Comparison of ENCODE assay signal across 22 cellular contexts in genomic region chr6:69706724-69707123, GRCh38.
A peak's percentile ranks its signal among the peaks of the same experiment; 100 is the strongest.
DNase-seq lines count a peak whose midpoint lies in the region; ATAC-seq and TF ChIP-seq lines count a peak whose summit lies in the region.
"Had no signal": no experiment of that assay in that cellular context is flagged by ENCODE, and none has a peak within 500 bp of the region (broad histone marks: within the 10 kb centered on the region; RNA-seq: fewer than 3 reads in every experiment).

No MANE protein-coding gene starts in this region.

- no peak overlapping the region for H3K4me2 ChIP-seq in mesendoderm (ENCODE audit: low read length)
- H3K4me2 ChIP-seq: BLaER1 had no signal

- no peak overlapping the region for H4K8ac ChIP-seq in mesendoderm (ENCODE audit: low read depth, low read length)

- H3K23ac ChIP-seq in mesendoderm (ENCODE audit: low read length) = no peak overlapping the region

- H3K4me1 ChIP-seq in endodermal cell (ENCODE audit: control insufficient read depth, insufficient read depth, low read length) (no peaks in the 10 kb centered on the region), mesendoderm (ENCODE audit: control insufficient read depth, low read depth, low read length) (no peaks in the 10 kb centered on the region)
- H3K4me1 ChIP-seq: BLaER1 had no signal

- POLR2A ChIA-PET in WTC11 (lab: Charles Lee) = no interaction called here

- H2BK120ac ChIP-seq in mesendoderm (ENCODE audit: low read depth, low read length) = no peak overlapping the region

- peaks cover 19% of the 10 kb centered on the region for H3K36me3 ChIP-seq in endodermal cell (ENCODE audit: control insufficient read depth, insufficient read depth, low read length)
- no peaks in the 10 kb centered on the region for H3K36me3 ChIP-seq in mesendoderm (ENCODE audit: control insufficient read depth, insufficient read depth, low read length)
- H3K36me3 ChIP-seq: BE2C, BLaER1 had no signal

- H3K27ac Mint-ChIP-seq in WTC11 (0 out of 2 replicates have a peak overlapping the region, but pooled peaks have one; percentile 5), endodermal cell (peak overlapping the region; percentile 7)
- peak overlapping the region; percentile 78 for H3K27ac Mint-ChIP-seq in stimulated activated naive B cell treated with anti-CD40 and anti-IgM and Interleukin-4, amounts not matched to agents 10 μg/mL and 1 μg/mL and 100 μg/mL, for 72 hours
- H3K27ac Mint-ChIP-seq: CD4-positive, CD25-positive, alpha-beta regulatory T cell had no signal

- H3K36me3 Mint-ChIP-seq in WTC11 (peaks cover 3% of the 10 kb centered on the region; the same call in 1 of the 2 replicates), endodermal cell (ENCODE audit: low read depth) (peaks cover 18% of the 10 kb centered on the region)
- H3K36me3 Mint-ChIP-seq in stimulated activated naive B cell treated with anti-CD40 and anti-IgM and Interleukin-4, amounts not matched to agents 10 μg/mL and 1 μg/mL and 100 μg/mL, for 72 hours = peaks cover 23 to 38% of the 10 kb centered on the region in 2 donors

- H3K4me3 Mint-ChIP-seq in WTC11 (no peak overlapping the region), endodermal cell (no peak overlapping the region)
- no peak overlapping the region for H3K4me3 Mint-ChIP-seq in stimulated activated naive B cell treated with anti-CD40 and anti-IgM and Interleukin-4, amounts not matched to agents 10 μg/mL and 1 μg/mL and 100 μg/mL, for 72 hours
- H3K4me3 Mint-ChIP-seq: CD14-positive monocyte; CD4-positive, alpha-beta memory T cell; CD4-positive, CD25-positive, alpha-beta regulatory T cell; CD8-positive, alpha-beta memory T cell had no signal

- DNase-seq in WTC11 (ENCODE audit: low spot score) = no peak
- no peak for DNase-seq in endodermal cell
- DNase-seq in stimulated activated naive B cell treated with anti-CD40 and anti-IgM and Interleukin-4, amounts not matched to agents 10 μg/mL and 1 μg/mL and 100 μg/mL, for 72 hours = no peak
- no peak for DNase-seq in mesendoderm
- no peak for DNase-seq in NK-92 (lab: John Stamatoyannopoulos, UW; ENCODE audit: unreplicated experiment)
- DNase-seq: 8988T; ACHN; C1 segment of cervical spinal cord; CD4-positive, alpha-beta memory T cell; CD4-positive, CD25-positive, alpha-beta regulatory T cell; CD8-positive, alpha-beta memory T cell; COR-L47; DMS 273 treated with DMSO at 0.1 percent for 48 hours; DMS153; DMS79; DND-41; EL; GDM1 had no signal

- H3K27ac ChIP-seq in endodermal cell (ENCODE audit: low read depth, low read length) = no peak overlapping the region
- no peak overlapping the region for H3K27ac ChIP-seq in mesendoderm (ENCODE audit: low read depth, low read length)
- H3K27ac ChIP-seq: BLaER1 had no signal

- CTCF ChIA-PET in WTC11 (lab: Charles Lee) = no interaction called here

- H3K18ac ChIP-seq in mesendoderm (ENCODE audit: low read length) = no peak overlapping the region

- TF ChIP-seq CTCF in WTC11 (IDR thresholded peaks at IDR 0.05) (no peak), endodermal cell (conservative IDR thresholded peaks at IDR 0.05) (no peak)

- H3K9me3 Mint-ChIP-seq in WTC11 (no peaks in the 10 kb centered on the region), endodermal cell (no peaks in the 10 kb centered on the region)
- H3K9me3 Mint-ChIP-seq in stimulated activated naive B cell treated with anti-CD40 and anti-IgM and Interleukin-4, amounts not matched to agents 10 μg/mL and 1 μg/mL and 100 μg/mL, for 72 hours = no peaks in the 10 kb centered on the region
- H3K9me3 Mint-ChIP-seq: CD4-positive, alpha-beta memory T cell; CD4-positive, CD25-positive, alpha-beta regulatory T cell; CD8-positive, alpha-beta memory T cell had no signal

- no peaks in the 10 kb centered on the region for H3K79me2 ChIP-seq in mesendoderm (ENCODE audit: control insufficient read depth, insufficient read depth, low read length)

- no peak overlapping the region for H3K56ac ChIP-seq in mesendoderm (ENCODE audit: low read length)

- ATAC-seq in WTC11 = no peak
- ATAC-seq in stimulated activated naive B cell treated with anti-CD40 and anti-IgM and Interleukin-4, amounts not matched to agents 10 μg/mL and 1 μg/mL and 100 μg/mL, for 72 hours (replicated peaks) = no peak
- no peak for ATAC-seq in HG03457 (IDR thresholded peaks at IDR 0.05; ENCODE audit: unreplicated experiment)

- H3K4me1 Mint-ChIP-seq in WTC11 (no peaks in the 10 kb centered on the region), endodermal cell (no peaks in the 10 kb centered on the region)
- H3K4me1 Mint-ChIP-seq in stimulated activated naive B cell treated with anti-CD40 and anti-IgM and Interleukin-4, amounts not matched to agents 10 μg/mL and 1 μg/mL and 100 μg/mL, for 72 hours = peaks cover 8 to 21% of the 10 kb centered on the region in 2 donors
- H3K4me1 Mint-ChIP-seq: CD14-positive monocyte had no signal

- no peak overlapping the region for H2BK15ac ChIP-seq in mesendoderm (replicated peaks; ENCODE audit: low read depth)

- H3K4ac ChIP-seq in mesendoderm (ENCODE audit: low read depth, low read length) = no peak overlapping the region

- H3K27me3 ChIP-seq in endodermal cell (ENCODE audit: control insufficient read depth, insufficient read depth, low read length, poor library complexity, severe bottlenecking) (no peaks in the 10 kb centered on the region), mesendoderm (ENCODE audit: insufficient read depth, low read length, poor library complexity) (no peaks in the 10 kb centered on the region)
- H3K27me3 ChIP-seq: BE2C, BLaER1 had no signal

- H3K9me3 ChIP-seq in endodermal cell (ENCODE audit: control insufficient read depth, low read length) = no peaks in the 10 kb centered on the region
- H3K9me3 ChIP-seq: BE2C, BLaER1 had no signal

- no peaks in the 10 kb centered on the region for H3K79me1 ChIP-seq in mesendoderm (ENCODE audit: low read length)

- H2BK5ac ChIP-seq in mesendoderm (ENCODE audit: low read length) = no peak overlapping the region

- no peak overlapping the region for H4K5ac ChIP-seq in mesendoderm (ENCODE audit: low read length)

- H3K4me3 ChIP-seq in endodermal cell (ENCODE audit: low read length) = no peak overlapping the region
- no peak overlapping the region for H3K4me3 ChIP-seq in mesendoderm (ENCODE audit: low read length)
- H3K4me3 ChIP-seq: BLaER1 had no signal

- H2AK5ac ChIP-seq in mesendoderm (ENCODE audit: low read length) = no peak overlapping the region

- H3K9ac ChIP-seq in endodermal cell (ENCODE audit: extremely low read depth, low read length, poor library complexity, severe bottlenecking) (no peak overlapping the region), mesendoderm (ENCODE audit: low read length) (no peak overlapping the region)
- H3K9ac ChIP-seq: BLaER1 had no signal

- 100% methylated on average over 1 of the region's 1 CpG; no CpG with 5 or more reads in 1 of the 2 experiments for WGBS in endodermal cell (ENCODE audit: insufficient coverage in 1 of 2, insufficient read length in 1 of 2), 2 experiments
- no CpG with 5 or more reads among the region's 1 CpG for WGBS in mesendoderm (ENCODE audit: extremely low coverage, insufficient coverage, low lambda C conversion rate)

- H3K27me3 Mint-ChIP-seq in WTC11 (ENCODE audit: low read depth) (no peaks in the 10 kb centered on the region), endodermal cell (ENCODE audit: insufficient read depth) (no peaks in the 10 kb centered on the region)
- no peaks in the 10 kb centered on the region for H3K27me3 Mint-ChIP-seq in stimulated activated naive B cell treated with anti-CD40 and anti-IgM and Interleukin-4, amounts not matched to agents 10 μg/mL and 1 μg/mL and 100 μg/mL, for 72 hours
- H3K27me3 Mint-ChIP-seq: CD4-positive, alpha-beta memory T cell; CD4-positive, CD25-positive, alpha-beta regulatory T cell; CD8-positive, alpha-beta memory T cell had no signal

TF ChIP-seq in WTC11, 78 proteins besides CTCF, POLR2A, EP300 and RAD21 (continues in another document):
- no peak for TF ChIP-seq IRF1 (CRISPR knock-in tag; IDR thresholded peaks at IDR 0.05)
- no peak for TF ChIP-seq ATF2 (CRISPR knock-in tag; IDR thresholded peaks at IDR 0.05; ENCODE audit: borderline replicate concordance, low read depth)
- TF ChIP-seq ZBTB43 (CRISPR knock-in tag; IDR thresholded peaks at IDR 0.05) = no peak
- TF ChIP-seq GABPB1 (CRISPR knock-in tag; IDR thresholded peaks at IDR 0.05) = no peak
- TF ChIP-seq NR3C1 (CRISPR knock-in tag; conservative IDR thresholded peaks at IDR 0.05; ENCODE audit: low read depth) = no peak

Comparison
In these comparisons a context has a peak if more than half of its experiments do, and no peak if none do; other contexts are left out.
1. H3K27ac Mint-ChIP-seq: peak in every context shown above with its lines; median percentile 78 in stimulated activated naive B cell treated with anti-CD40 and anti-IgM and Interleukin-4, amounts not matched to agents 10 μg/mL and 1 μg/mL and 100 μg/mL, for 72 hours; 7 in endodermal cell; 5 in WTC11.